ENCODE assay signal across 20 cellular contexts in genomic region chr11:46417711-46418110, GRCh38. TPM values are rescaled to one million over a fixed set of nuclear protein-coding genes. Genes with fewer than 3 reads are reported as not detected.
DNase-seq lines count a peak whose midpoint lies in the region; ATAC-seq and TF ChIP-seq lines count a peak whose summit lies in the region.
"Had no signal": no experiment of that assay in that cellular context is flagged by ENCODE, and none has a peak within 500 bp of the region (broad histone marks: within the 10 kb centered on the region; RNA-seq: fewer than 3 reads in every experiment).

No MANE protein-coding gene starts in this region.

- no peaks in the 10 kb centered on the region for H3K27me3 ChIP-seq in endodermal cell (ENCODE audit: control insufficient read depth, insufficient read depth, low read length, poor library complexity, severe bottlenecking)
- no peaks in the 10 kb centered on the region for H3K27me3 ChIP-seq in left ventricle myocardium inferior (ENCODE audit: low read depth)
- H3K27me3 ChIP-seq: MG63 had no signal

- DNase-seq in NCI-H82 (lab: John Stamatoyannopoulos, UW) (peak; percentile 83), endodermal cell (no peak), nephron progenitor cell (no peak), left ventricle myocardium inferior (no peak)
- DNase-seq in activated T-helper 1 cell treated with anti-CD3 and anti-CD28 coated beads, Interleukin-12 subunit alpha, Interleukin-12 subunit beta, Interleukin-2, Interleukin-4 antibody, amounts not matched to agents 30 ng/mL and 10 ng/mL and 1 ng/mL, durations not matched to agents 14 hours and 24 hours and 36 hours (ENCODE audit: low spot score) = no peak
- DNase-seq: CD4-positive, CD25-positive, alpha-beta regulatory T cell; COR-L47; DMS79 treated with DMSO at 0.1 percent for 48 hours; MG63; NCI-H1436; NCI-H187 treated with DMSO at 0.1 percent for 48 hours; NCI-H2107; NK-92 treated with Interleukin-12 subunit alpha and Interleukin-12 subunit beta, amount 100 ng/mL, for 24 hours; SHP77 treated with DMSO at 0.1 percent for 48 hours; SK-N-SH had no signal

- H3K27ac Mint-ChIP-seq in endodermal cell (peak overlapping the region; percentile 63), nephron progenitor cell (peak overlapping the region; percentile 8)
- no peak overlapping the region for H3K27ac Mint-ChIP-seq in activated T-helper 1 cell treated with anti-CD3 and anti-CD28 coated beads, Interleukin-12 subunit alpha, Interleukin-12 subunit beta, Interleukin-2, Interleukin-4 antibody, amounts not matched to agents 30 ng/mL and 10 ng/mL and 1 ng/mL, durations not matched to agents 14 hours and 24 hours and 36 hours
- H3K27ac Mint-ChIP-seq: CD4-positive, CD25-positive, alpha-beta regulatory T cell had no signal

- no peaks in the 10 kb centered on the region for H3K27me3 Mint-ChIP-seq in endodermal cell (ENCODE audit: insufficient read depth)
- peaks cover 3% of the 10 kb centered on the region for H3K27me3 Mint-ChIP-seq in nephron progenitor cell (ENCODE audit: low read depth, poor library complexity)
- H3K27me3 Mint-ChIP-seq in activated T-helper 1 cell treated with anti-CD3 and anti-CD28 coated beads, Interleukin-12 subunit alpha, Interleukin-12 subunit beta, Interleukin-2, Interleukin-4 antibody, amounts not matched to agents 30 ng/mL and 10 ng/mL and 1 ng/mL, durations not matched to agents 14 hours and 24 hours and 36 hours (ENCODE audit: insufficient read depth) = no peaks in the 10 kb centered on the region
- H3K27me3 Mint-ChIP-seq: CD4-positive, CD25-positive, alpha-beta regulatory T cell had no signal

- H3K27ac ChIP-seq in endodermal cell (ENCODE audit: low read depth, low read length) = no peak overlapping the region
- H3K27ac ChIP-seq in left ventricle myocardium inferior (replicated peaks) = no peak overlapping the region
- H3K27ac ChIP-seq: RWPE1 had no signal

- H3K36me3 Mint-ChIP-seq in endodermal cell (ENCODE audit: low read depth) (peaks cover 66% of the 10 kb centered on the region), nephron progenitor cell (ENCODE audit: low read depth) (peaks cover 45% of the 10 kb centered on the region)
- peaks cover 33% of the 10 kb centered on the region for H3K36me3 Mint-ChIP-seq in activated T-helper 1 cell treated with anti-CD3 and anti-CD28 coated beads, Interleukin-12 subunit alpha, Interleukin-12 subunit beta, Interleukin-2, Interleukin-4 antibody, amounts not matched to agents 30 ng/mL and 10 ng/mL and 1 ng/mL, durations not matched to agents 14 hours and 24 hours and 36 hours (ENCODE audit: low read depth)

- H3K4me1 Mint-ChIP-seq in endodermal cell (peaks cover 14% of the 10 kb centered on the region), nephron progenitor cell (peaks cover 26% of the 10 kb centered on the region)
- peaks cover 8% of the 10 kb centered on the region for H3K4me1 Mint-ChIP-seq in activated T-helper 1 cell treated with anti-CD3 and anti-CD28 coated beads, Interleukin-12 subunit alpha, Interleukin-12 subunit beta, Interleukin-2, Interleukin-4 antibody, amounts not matched to agents 30 ng/mL and 10 ng/mL and 1 ng/mL, durations not matched to agents 14 hours and 24 hours and 36 hours (ENCODE audit: low read depth)

- intact Hi-C loops in activated T-helper 1 cell treated with anti-CD3 and anti-CD28 coated beads, Interleukin-12 subunit alpha, Interleukin-12 subunit beta, Interleukin-2, Interleukin-4 antibody, amounts not matched to agents 30 ng/mL and 10 ng/mL and 1 ng/mL, durations not matched to agents 14 hours and 24 hours and 36 hours (cut with micrococcal nuclease) = no loop called here
- intact Hi-C loops in left ventricle myocardium inferior (cut with micrococcal nuclease) = no loop called here

- WGBS in endodermal cell (ENCODE audit: insufficient coverage in 1 of 2, insufficient read length in 1 of 2), 2 experiments = 71 to 87% methylated on average over 6 to 7 of the region's 7 CpGs

- no peak overlapping the region for H3K9ac ChIP-seq in endodermal cell (ENCODE audit: extremely low read depth, low read length, poor library complexity, severe bottlenecking)
- H3K9ac ChIP-seq: SK-N-SH had no signal

- H3K4me3 ChIP-seq in endodermal cell (ENCODE audit: low read length) (no peak overlapping the region), left ventricle myocardium inferior (no peak overlapping the region)
- H3K4me3 ChIP-seq: MG63 had no signal

- H3K4me3 Mint-ChIP-seq in endodermal cell (no peak overlapping the region), nephron progenitor cell (no peak overlapping the region)
- no peak overlapping the region for H3K4me3 Mint-ChIP-seq in activated T-helper 1 cell treated with anti-CD3 and anti-CD28 coated beads, Interleukin-12 subunit alpha, Interleukin-12 subunit beta, Interleukin-2, Interleukin-4 antibody, amounts not matched to agents 30 ng/mL and 10 ng/mL and 1 ng/mL, durations not matched to agents 14 hours and 24 hours and 36 hours
- H3K4me3 Mint-ChIP-seq: CD4-positive, CD25-positive, alpha-beta regulatory T cell had no signal

- no peaks in the 10 kb centered on the region for H3K9me3 Mint-ChIP-seq in endodermal cell
- H3K9me3 Mint-ChIP-seq in nephron progenitor cell = no peaks in the 10 kb centered on the region
- H3K9me3 Mint-ChIP-seq in activated T-helper 1 cell treated with anti-CD3 and anti-CD28 coated beads, Interleukin-12 subunit alpha, Interleukin-12 subunit beta, Interleukin-2, Interleukin-4 antibody, amounts not matched to agents 30 ng/mL and 10 ng/mL and 1 ng/mL, durations not matched to agents 14 hours and 24 hours and 36 hours = no peaks in the 10 kb centered on the region

- H3K36me3 ChIP-seq in endodermal cell (ENCODE audit: control insufficient read depth, insufficient read depth, low read length) (peaks cover 74% of the 10 kb centered on the region), left ventricle myocardium inferior (peaks cover 68% of the 10 kb centered on the region)

- no peak for TF ChIP-seq CTCF in endodermal cell (conservative IDR thresholded peaks at IDR 0.05)
- TF ChIP-seq CTCF in nephron progenitor cell (IDR thresholded peaks at IDR 0.05) = no peak
- TF ChIP-seq CTCF in left ventricle myocardium inferior (IDR thresholded peaks at IDR 0.05; ENCODE audit: borderline replicate concordance) = no peak

- ATAC-seq in GM21447 (IDR thresholded peaks at IDR 0.05; ENCODE audit: unreplicated experiment) = no peak
- no peak for ATAC-seq in GM18907 (IDR thresholded peaks at IDR 0.05; ENCODE audit: unreplicated experiment)

- H3K9me3 ChIP-seq in endodermal cell (ENCODE audit: control insufficient read depth, low read length) (no peaks in the 10 kb centered on the region), left ventricle myocardium inferior (replicated peaks) (no peaks in the 10 kb centered on the region)
- H3K9me3 ChIP-seq: MG63, SK-N-SH had no signal

- H3K4me1 ChIP-seq in endodermal cell (ENCODE audit: control insufficient read depth, insufficient read depth, low read length) (no peaks in the 10 kb centered on the region), left ventricle myocardium inferior (peaks cover 6% of the 10 kb centered on the region)

RNA-seq across cellular contexts. Expression of gene CHRM4, which starts 26.1 kb away (rescaled TPM):
- total RNA-seq in endodermal cell = under 1 TPM in 1 of 2 donors, not detected in 1; 0.46 TPM
- polyA plus RNA-seq in endodermal cell (2013, experiment 1 of 2) = 0.28 TPM
- polyA plus RNA-seq in endodermal cell (2013, experiment 2 of 2) = 0.25 TPM
- 1.2 TPM in 2 replicates for total RNA-seq in activated T-helper 1 cell treated with anti-CD3 and anti-CD28 coated beads, Interleukin-12 subunit alpha, Interleukin-12 subunit beta, Interleukin-2, Interleukin-4 antibody, amounts not matched to agents 30 ng/mL and 10 ng/mL and 1 ng/mL, durations not matched to agents 14 hours and 24 hours and 36 hours
- not detected for total RNA-seq in left ventricle myocardium inferior
- total RNA-seq: A673, NCI-H460 had no signal

RNA-seq across cellular contexts. Expression of gene MDK, which starts 36.2 kb away (rescaled TPM):
- total RNA-seq in endodermal cell (1,000 to 10,000 TPM in 1 of 2 donors, 100 to 1,000 TPM in 1; 644 to 1,502 TPM), left ventricle myocardium inferior (5.4 TPM)
- 1,103 TPM for polyA plus RNA-seq in endodermal cell (2013, experiment 1 of 2)
- polyA plus RNA-seq in endodermal cell (2013, experiment 2 of 2) = 1,014 TPM
- total RNA-seq in activated T-helper 1 cell treated with anti-CD3 and anti-CD28 coated beads, Interleukin-12 subunit alpha, Interleukin-12 subunit beta, Interleukin-2, Interleukin-4 antibody, amounts not matched to agents 30 ng/mL and 10 ng/mL and 1 ng/mL, durations not matched to agents 14 hours and 24 hours and 36 hours = 5.0 and 7.1 TPM in 2 replicates
- polyA plus RNA-seq: CD4-positive, CD25-positive, alpha-beta regulatory T cell had no signal

Comparison
In these comparisons a context has a peak if more than half of its experiments do, and no peak if none do; other contexts are left out.
1. RNA of gene MDK, which starts 36.2 kb away (total RNA-seq): 644 to 1,502 TPM in endodermal cell; 5.0 to 7.1 TPM in activated T-helper 1 cell treated with anti-CD3 and anti-CD28 coated beads, Interleukin-12 subunit alpha, Interleukin-12 subunit beta, Interleukin-2, Interleukin-4 antibody, amounts not matched to agents 30 ng/mL and 10 ng/mL and 1 ng/mL, durations not matched to agents 14 hours and 24 hours and 36 hours and 5.4 TPM in left ventricle myocardium inferior (single experiment); every median in the first group is over 10 times any median in the second.